ENCODE assay signal across 21 cellular contexts in the genomic region with DNA sequence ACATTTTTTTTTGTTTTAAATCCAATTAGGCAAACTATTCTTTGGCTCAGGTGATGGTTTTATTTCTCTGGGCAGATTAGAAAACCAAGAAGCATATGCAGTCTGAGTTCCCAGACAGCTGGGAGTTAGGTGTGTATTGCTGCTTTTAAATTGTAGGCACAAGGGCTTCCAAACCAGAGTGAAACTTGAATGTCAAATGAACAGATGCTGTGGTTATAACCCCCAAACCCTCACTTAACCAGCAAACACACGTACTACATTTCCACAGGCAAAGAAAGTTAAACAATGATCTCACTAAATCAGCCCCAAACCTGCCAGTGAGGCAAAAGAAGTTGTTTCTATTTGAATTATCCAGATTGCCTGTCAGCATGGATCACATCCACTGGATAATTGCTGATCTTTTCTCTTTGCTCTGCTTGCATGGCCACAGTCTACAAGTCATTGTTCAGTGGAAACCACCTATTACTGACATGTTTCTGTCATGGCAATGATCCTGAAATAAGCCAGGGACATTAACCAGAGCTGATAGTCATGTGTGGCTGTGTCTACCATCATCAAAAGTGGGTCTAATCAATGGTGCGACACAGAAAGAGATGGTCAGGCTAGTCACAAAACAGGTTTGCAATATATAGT.
A peak's percentile ranks its signal among the peaks of the same experiment; 100 is the strongest.
DNase-seq lines count a peak whose midpoint lies in the region; TF ChIP-seq lines count a peak whose summit lies in the region.
"Had no signal": no experiment of that assay in that cellular context is flagged by ENCODE, and none has a peak within 500 bp of the region (broad histone marks: within the 10 kb centered on the region; RNA-seq: fewer than 3 reads in every experiment).

No MANE protein-coding gene starts in this region.

- no peak overlapping the region for H3K4ac ChIP-seq in mesendoderm (ENCODE audit: low read depth, low read length)

- H3K4me3 ChIP-seq in GM12865 (ENCODE audit: low read depth, low read length) (no peak overlapping the region), mesendoderm (ENCODE audit: low read length) (no peak overlapping the region), tibial nerve (no peak overlapping the region)
- H3K4me3 ChIP-seq: MG63, upper lobe of left lung had no signal

- no peak overlapping the region for H2BK120ac ChIP-seq in mesendoderm (ENCODE audit: low read depth, low read length)

- H2BK15ac ChIP-seq in mesendoderm (replicated peaks; ENCODE audit: low read depth), result no peak overlapping the region

- H3K23ac ChIP-seq in mesendoderm (ENCODE audit: low read length), result no peak overlapping the region

- H3K4me2 ChIP-seq in mesendoderm (ENCODE audit: low read length), result no peak overlapping the region

- H3K27me3 ChIP-seq in mesendoderm (ENCODE audit: insufficient read depth, low read length, poor library complexity) (no peaks in the 10 kb centered on the region), tibial nerve (no peaks in the 10 kb centered on the region)
- H3K27me3 ChIP-seq: upper lobe of left lung had no signal

- H3K4me1 ChIP-seq in mesendoderm (ENCODE audit: control insufficient read depth, low read depth, low read length), result no peaks in the 10 kb centered on the region
- no peaks in the 10 kb centered on the region for H3K4me1 ChIP-seq in tibial nerve

- TF ChIP-seq CTCF in GM12865 (IDR thresholded peaks at IDR 0.05; ENCODE audit: insufficient read depth, low read depth, low read length, missing control alignments) (no peak), tibial nerve (IDR thresholded peaks at IDR 0.05) (no peak)

- no peak overlapping the region for H3K9ac ChIP-seq in mesendoderm (ENCODE audit: low read length)

- no peak for TF ChIP-seq POLR2A in tibial nerve (IDR thresholded peaks at IDR 0.05)

- no peak overlapping the region for H3K56ac ChIP-seq in mesendoderm (ENCODE audit: low read length)

- H3K79me1 ChIP-seq in mesendoderm (ENCODE audit: low read length), result no peaks in the 10 kb centered on the region

- no peak overlapping the region for H2AK5ac ChIP-seq in mesendoderm (ENCODE audit: low read length)

- DNase-seq in DMS79 (lab: John Stamatoyannopoulos, UW) (peak; percentile 44), GM12865 (ENCODE audit: low read depth) (peak; percentile 45), NCI-H446 treated with DMSO at 0.1 percent for 48 hours (lab: John Stamatoyannopoulos, UW) (peak; percentile 34), mesendoderm (no peak), HuH-7 (ENCODE audit: low spot score) (no peak), tibial nerve (ENCODE audit: low spot score in 2 of 2) (no peak)
- DNase-seq in activated CD4-positive, alpha-beta T cell treated with anti-CD3 and anti-CD28 coated beads, Interleukin-2, amount 50 U/mL, for 48 hours, result no peak
- DNase-seq: activated CD4-positive, alpha-beta T cell treated with anti-CD3 and anti-CD28 coated beads for 36 hours; activated gamma-delta T cell treated with Interleukin-2 at 50 U/mL for 16 hours; activated T-cell treated with anti-CD3 and anti-CD28 coated beads, Interleukin-2, amount 50 U/mL, for 24 hours; C1 segment of cervical spinal cord; EL; KBM-7; left colon; mammary epithelial cell; MG63; NCI-H1436 treated with DMSO at 0.1 percent for 48 hours; NCI-H526 treated with DMSO at 0.1 percent for 48 hours; OCI-M1; stimulated activated CD4-positive, alpha-beta T cell treated with anti-CD3 and anti-CD28 coated beads, Interleukin-4, amount 100 ng/mL, for 24 hours; upper lobe of left lung had no signal

- WGBS in mesendoderm (ENCODE audit: extremely low coverage, insufficient coverage, low lambda C conversion rate), result no CpG with 5 or more reads among the region's 2 CpGs
- WGBS in tibial nerve, 2 donors, result 50% methylated on average over 2 of the region's 2 CpGs

- H3K79me2 ChIP-seq in mesendoderm (ENCODE audit: control insufficient read depth, insufficient read depth, low read length), result no peaks in the 10 kb centered on the region

- H4K5ac ChIP-seq in mesendoderm (ENCODE audit: low read length), result no peak overlapping the region

- peak overlapping the region; percentile 65 for H4K8ac ChIP-seq in mesendoderm (ENCODE audit: low read depth, low read length)

- H3K27ac ChIP-seq in mesendoderm (ENCODE audit: low read depth, low read length) (no peak overlapping the region), tibial nerve (no peak overlapping the region)
- H3K27ac ChIP-seq: upper lobe of left lung had no signal

- H3K36me3 ChIP-seq in mesendoderm (ENCODE audit: control insufficient read depth, insufficient read depth, low read length) (no peaks in the 10 kb centered on the region), tibial nerve (no peaks in the 10 kb centered on the region)
- H3K36me3 ChIP-seq: MG63, upper lobe of left lung had no signal

- H2BK5ac ChIP-seq in mesendoderm (ENCODE audit: low read length), result no peak overlapping the region

- H3K18ac ChIP-seq in mesendoderm (ENCODE audit: low read length), result no peak overlapping the region

- TF ChIP-seq EP300 in tibial nerve (IDR thresholded peaks at IDR 0.05), result no peak

- H3K9me3 ChIP-seq in tibial nerve, result no peaks in the 10 kb centered on the region
- H3K9me3 ChIP-seq: MG63, upper lobe of left lung had no signal

Comparison
In these comparisons a context has a peak if more than half of its experiments do, and no peak if none do; other contexts are left out.
1. DNase-seq: peak in DMS79 (single experiment), GM12865 (single experiment) and NCI-H446 treated with DMSO at 0.1 percent for 48 hours (single experiment); none in mesendoderm (single experiment), activated CD4-positive, alpha-beta T cell treated with anti-CD3 and anti-CD28 coated beads, Interleukin-2, amount 50 U/mL, for 48 hours (0 of 2), HuH-7 (single experiment) and tibial nerve (0 of 2).